In genomic region chr1:192639607-192640368, GRCh38 we compare ENCODE assay signal across 9 cellular contexts. TPM values are rescaled to one million over a fixed set of nuclear protein-coding genes. Genes with fewer than 3 reads are reported as not detected.
DNase-seq lines count a peak whose midpoint lies in the region; ATAC-seq and TF ChIP-seq lines count a peak whose summit lies in the region.
"Had no signal": no experiment of that assay in that cellular context is flagged by ENCODE, and none has a peak within 500 bp of the region (broad histone marks: within the 10 kb centered on the region; RNA-seq: fewer than 3 reads in every experiment).

No MANE protein-coding gene starts in this region.

- H3K36me3 ChIP-seq in CD8-positive, alpha-beta memory T cell (ENCODE audit: insufficient read depth, low read length): no peaks in the 10 kb centered on the region
- H3K36me3 ChIP-seq in effector memory CD4-positive, alpha-beta T cell (ENCODE audit: control insufficient read depth, insufficient read depth, low read length): no peaks in the 10 kb centered on the region

- no peaks in the 10 kb centered on the region for H3K9me3 ChIP-seq in CD8-positive, alpha-beta memory T cell (ENCODE audit: low read length)
- no peaks in the 10 kb centered on the region for H3K9me3 ChIP-seq in effector memory CD4-positive, alpha-beta T cell (ENCODE audit: control insufficient read depth, low read length)

- DNase-seq in GM13977 (ENCODE audit: low spot score) (peak; percentile 7), HT1080 (ENCODE audit: low read depth) (peak; percentile 52), fibroblast of peridontal ligament (ENCODE audit: extremely low read depth) (peak; percentile 27), NCI-H128 (lab: John Stamatoyannopoulos, UW; ENCODE audit: unreplicated experiment) (no peak), erythroblast (lab: John Stamatoyannopoulos, UW) (no peak)
- DNase-seq in CD8-positive, alpha-beta memory T cell: no peak
- DNase-seq in effector memory CD4-positive, alpha-beta T cell: no peak

- in situ Hi-C loops in GM13977 (cut with MboI; ENCODE audit: low pct_unique_long_range_greater_than_20kb, low sequenced_read_pairs, unreplicated experiment): no loop called here

- no peak overlapping the region for H3K4me3 Mint-ChIP-seq in CD8-positive, alpha-beta memory T cell

- POLR2A ChIA-PET in CD8-positive, alpha-beta memory T cell (lab: Charles Lee): no interaction called here

- H3K9me3 Mint-ChIP-seq in CD8-positive, alpha-beta memory T cell: no peaks in the 10 kb centered on the region

- H3K27ac ChIP-seq in CD8-positive, alpha-beta memory T cell (ENCODE audit: low read depth, low read length): no peak overlapping the region
- no peak overlapping the region for H3K27ac ChIP-seq in effector memory CD4-positive, alpha-beta T cell (ENCODE audit: insufficient read depth, low read length, poor library complexity, severe bottlenecking)

- H3K36me3 Mint-ChIP-seq in CD8-positive, alpha-beta memory T cell: no peaks in the 10 kb centered on the region

- H3K4me1 ChIP-seq in CD8-positive, alpha-beta memory T cell (ENCODE audit: insufficient read depth, low read length): no peaks in the 10 kb centered on the region
- H3K4me1 ChIP-seq in effector memory CD4-positive, alpha-beta T cell (ENCODE audit: control insufficient read depth, insufficient read depth, low read length, poor library complexity, severe bottlenecking): no peaks in the 10 kb centered on the region

- CTCF ChIA-PET in CD8-positive, alpha-beta memory T cell (lab: Charles Lee): no interaction called here

- no peak for TF ChIP-seq CTCF in GM13977 (IDR thresholded peaks at IDR 0.05; ENCODE audit: extremely low read depth, insufficient read depth, missing control alignments)

- peaks cover 0 to 6% (median 5%) of the 10 kb centered on the region in 3 donors for H3K4me1 Mint-ChIP-seq in CD8-positive, alpha-beta memory T cell

- peak; percentile 61 for ATAC-seq in GM21576 (IDR thresholded peaks at IDR 0.05; ENCODE audit: unreplicated experiment)
- ATAC-seq: Panc1 had no signal

- H3K4me3 ChIP-seq in CD8-positive, alpha-beta memory T cell (ENCODE audit: low read length): no peak overlapping the region
- H3K4me3 ChIP-seq in effector memory CD4-positive, alpha-beta T cell (ENCODE audit: insufficient read depth, low read depth, low read length, poor library complexity, severe bottlenecking): no peak overlapping the region

- H3K27me3 ChIP-seq in CD8-positive, alpha-beta memory T cell (ENCODE audit: insufficient read depth, low read length, poor library complexity, severe bottlenecking): no peaks in the 10 kb centered on the region
- no peaks in the 10 kb centered on the region for H3K27me3 ChIP-seq in effector memory CD4-positive, alpha-beta T cell (replicated peaks; ENCODE audit: control insufficient read depth, insufficient read depth, low read length, poor library complexity, severe bottlenecking)

- no peak overlapping the region for H3K27ac Mint-ChIP-seq in CD8-positive, alpha-beta memory T cell

- H3K27me3 Mint-ChIP-seq in CD8-positive, alpha-beta memory T cell: peaks cover 0 to 4% of the 10 kb centered on the region in 2 donors

- no peak for TF ChIP-seq POLR2A in erythroblast (IDR thresholded peaks at IDR 0.05; ENCODE audit: low read length)

RNA-seq across cellular contexts. Expression of gene RGS13, which starts 3.8 kb away (rescaled TPM):
- not detected in 2 replicates for total RNA-seq in HT1080 (2014; rRNA removed; shearing (Covaris generic))
- polyA plus RNA-seq in HT1080 (2015; cell fraction: cytosol; rRNA removed): not detected in 2 replicates
- polyA plus RNA-seq in HT1080 (2015; cell fraction: nucleus; rRNA removed): not detected in 2 replicates
- total RNA-seq in CD8-positive, alpha-beta memory T cell: under 1 TPM; 0.07 to 0.24 TPM
- not detected for polyA plus RNA-seq in CD8-positive, alpha-beta memory T cell

Comparison
In these comparisons a context has a peak if more than half of its experiments do, and no peak if none do; other contexts are left out.
1. DNase-seq: peak in GM13977 (single experiment), HT1080 (single experiment) and fibroblast of peridontal ligament (single experiment); none in NCI-H128 (single experiment), erythroblast (0 of 2), CD8-positive, alpha-beta memory T cell (0 of 5) and effector memory CD4-positive, alpha-beta T cell (0 of 3).